7 cellular contexts compared by ENCODE assay signal in genomic region chr15:43249699-43250203, GRCh38. TPM values are rescaled to one million over a fixed set of nuclear protein-coding genes. Genes with fewer than 3 reads are reported as not detected.
DNase-seq lines count a peak whose midpoint lies in the region; ATAC-seq and TF ChIP-seq lines count a peak whose summit lies in the region.

No MANE protein-coding gene starts in this region.

- DNase-seq in SKM-1 treated with dmso at 0.1 percent for 144 hours (lab: John Stamatoyannopoulos, UW; ENCODE audit: unreplicated experiment) (peak; percentile 97), natural killer cell (no peak), occipital lobe (lab: John Stamatoyannopoulos, UW) (no peak), mesenteric fat pad (ENCODE audit: low spot score) (no peak), COR-L47 (lab: John Stamatoyannopoulos, UW) (no peak)

- peaks cover 12 to 19% of the 10 kb centered on the region in 2 donors for H3K4me1 Mint-ChIP-seq in natural killer cell

- no peaks in the 10 kb centered on the region for H3K9me3 Mint-ChIP-seq in natural killer cell

- intact Hi-C loops in natural killer cell (cut with micrococcal nuclease): no loop called here

- H3K4me3 Mint-ChIP-seq in natural killer cell: no peak overlapping the region

- peak overlapping the region in 1 of 2 donors; percentile 15 for H3K27ac Mint-ChIP-seq in natural killer cell

- no peak for TF ChIP-seq CTCF in natural killer cell (IDR thresholded peaks at IDR 0.05)

- peak; percentile 52 for ATAC-seq in GM18868 (IDR thresholded peaks at IDR 0.05; ENCODE audit: unreplicated experiment)
- ATAC-seq in HG02852 (IDR thresholded peaks at IDR 0.05; ENCODE audit: unreplicated experiment): peak; percentile 48
- peak; percentile 23 to 52 (median 44) for ATAC-seq in natural killer cell

- no peaks in the 10 kb centered on the region for H3K36me3 Mint-ChIP-seq in natural killer cell

- H3K27me3 Mint-ChIP-seq in natural killer cell (ENCODE audit: low read depth in 2 of 2): peaks cover 5 to 8% of the 10 kb centered on the region in 2 donors

RNA-seq across cellular contexts. Expression of gene TGM5, which starts 17.0 kb away (rescaled TPM):
- total RNA-seq in natural killer cell (not detected), occipital lobe (not detected), mesenteric fat pad (0.45 TPM)

RNA-seq across cellular contexts. Expression of gene EPB42, which starts 28.9 kb away (rescaled TPM):
- total RNA-seq in natural killer cell (not detected), occipital lobe (0.94 TPM), mesenteric fat pad (2.8 TPM)

RNA-seq across cellular contexts. Expression of gene TGM7, which starts 52.3 kb away (rescaled TPM):
- not detected for total RNA-seq in natural killer cell
- total RNA-seq in occipital lobe: not detected
- total RNA-seq in mesenteric fat pad: not detected
